Comparison of ENCODE assay signal across 8 cellular contexts in the genomic region with DNA sequence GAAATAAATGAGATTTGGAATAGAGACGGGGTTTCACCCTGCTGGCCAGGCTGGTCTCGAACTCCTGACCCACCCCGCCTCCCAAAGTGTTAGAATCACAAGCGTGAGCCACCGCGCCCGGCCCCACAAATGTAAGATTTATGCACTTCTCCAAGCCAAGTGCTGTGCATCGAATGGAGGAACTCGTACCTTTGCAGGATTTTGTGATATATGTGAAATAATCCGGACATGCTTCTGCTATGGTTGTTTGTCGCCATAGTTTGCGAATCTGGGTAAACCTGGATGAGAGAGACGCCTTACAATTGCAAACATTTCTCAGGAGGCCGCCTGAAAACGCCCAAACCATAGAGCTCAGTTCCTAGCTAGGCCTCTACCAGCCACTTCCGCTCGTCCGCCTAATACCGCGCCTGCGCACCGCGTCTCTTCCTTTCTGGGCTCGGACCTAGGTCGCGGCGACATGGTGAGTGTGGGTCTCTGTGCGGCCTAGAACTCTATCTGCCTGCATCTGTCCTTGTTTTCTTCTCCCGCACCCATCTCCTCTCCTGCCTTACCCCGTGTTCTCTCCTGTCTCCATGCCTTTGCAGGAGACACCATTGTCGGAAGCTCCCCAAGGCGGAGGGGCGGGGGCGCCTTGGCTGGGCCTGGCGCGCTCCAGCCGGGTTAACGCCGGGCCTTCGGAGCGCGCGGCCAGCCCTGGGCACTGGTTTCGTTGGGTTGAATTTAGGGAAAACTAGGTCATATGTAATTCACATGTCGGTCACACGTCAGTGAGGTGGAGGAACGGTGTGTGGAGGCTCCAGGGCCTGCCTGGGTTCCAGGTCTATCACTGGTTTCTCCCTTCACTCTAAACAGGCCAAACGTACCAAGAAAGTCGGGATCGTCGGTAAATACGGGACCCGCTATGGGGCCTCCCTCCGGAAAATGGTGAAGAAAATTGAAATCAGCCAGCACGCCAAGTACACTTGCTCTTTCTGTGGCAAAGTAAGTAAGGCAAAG. TPM values are rescaled to one million over a fixed set of nuclear protein-coding genes. Genes with fewer than 3 reads are reported as not detected.
DNase-seq lines count a peak whose midpoint lies in the region; ATAC-seq and TF ChIP-seq lines count a peak whose summit lies in the region.

A gene (plus strand): TSS at position 427 of the 996 bp plus-strand sequence. CDS start 31 bp downstream, at position 458.

- H3K4me1 ChIP-seq in BE2C, result no peaks in the 10 kb centered on the region; the same call in 1 of the 2 replicates
- peaks cover 18% of the 10 kb centered on the region for H3K4me1 ChIP-seq in colonic mucosa

- peak within 1 kb of the TSS; percentile 81 for H3K27ac ChIP-seq in colonic mucosa
- peak within 1 kb of the TSS; percentile 88 for H3K27ac ChIP-seq in layer of hippocampus (ENCODE audit: low read depth, low read length)

- DNase-seq in BE2C (peak; percentile 94), GM19240 (ENCODE audit: insufficient read length, low spot score) (peak; percentile 52), NCI-H526 (lab: John Stamatoyannopoulos, UW) (peak; percentile 77 to 95), colonic mucosa (peak; percentile 96)
- peak; percentile 94 for DNase-seq in activated CD4-positive, alpha-beta T cell treated with anti-CD3 and anti-CD28 coated beads for 48 hours
- peak; percentile 81 to 88 for DNase-seq in stimulated activated CD4-positive, alpha-beta T cell treated with anti-CD3 and anti-CD28 coated beads, Interleukin-1b, Interleukin-23, amount 100 ng/mL, for 4 hours (ENCODE audit: low read depth in 2 of 2)

- no peaks in the 10 kb centered on the region for H3K27me3 ChIP-seq in BE2C
- H3K27me3 ChIP-seq in colonic mucosa, result no peaks in the 10 kb centered on the region
- H3K27me3 ChIP-seq in layer of hippocampus (ENCODE audit: control insufficient read depth, insufficient read depth, low read length), result no peaks in the 10 kb centered on the region

- H3K9me3 ChIP-seq in BE2C (no peaks in the 10 kb centered on the region), colonic mucosa (no peaks in the 10 kb centered on the region)

- peak; percentile 89 for ATAC-seq in HG03460 (IDR thresholded peaks at IDR 0.05; ENCODE audit: unreplicated experiment)

- TF ChIP-seq CTCF in BE2C (IDR thresholded peaks at IDR 0.05; ENCODE audit: low read depth, low read length) (no peak; the same call in 1 of the 2 replicates), colonic mucosa (IDR thresholded peaks at IDR 0.05) (no peak)

- H3K4me3 ChIP-seq in BE2C (ENCODE audit: low read depth, low read length) (peak within 1 kb of the TSS; percentile 99), colonic mucosa (peak within 1 kb of the TSS; percentile 88)

- intact Hi-C loops in colonic mucosa (cut with DNase I), result loop anchor here (10.0 kb wide), 1 partner anchor 74 kb away; no protein-coding TSS in a partner anchor

- H3K9ac ChIP-seq in colonic mucosa (ENCODE audit: low read depth in 2 of 2, low read length in 2 of 2), result peak within 1 kb of the TSS; percentile 91 to 93

- H3K36me3 ChIP-seq in BE2C (peaks cover 49% of the 10 kb centered on the region), colonic mucosa (peaks cover 6% of the 10 kb centered on the region)

RNA-seq across cellular contexts. Expression of the gene that starts here (rescaled TPM):
- polyA plus RNA-seq in BE2C (2012; ENCODE audit: insufficient read depth, insufficient read length, low read depth), result 3,146 TPM
- total RNA-seq in colonic mucosa, result 1,000 to 10,000 TPM; 1,895 to 2,156 TPM

Comparison
In these comparisons a context has a peak if more than half of its experiments do, and no peak if none do; other contexts are left out.
1. Peak in every context shown above with its lines: DNase-seq, ATAC-seq, H3K4me3 ChIP-seq and H3K27ac ChIP-seq.